ENCODE assay signal across 16 cellular contexts in genomic region chr14:104316121-104316722, GRCh38.
DNase-seq lines count a peak whose midpoint lies in the region; ATAC-seq, FAIRE-seq and TF ChIP-seq lines count a peak whose summit lies in the region.
"Had no signal": no experiment of that assay in that cellular context is flagged by ENCODE, and none has a peak within 500 bp of the region (broad histone marks: within the 10 kb centered on the region; RNA-seq: fewer than 3 reads in every experiment).

No MANE protein-coding gene starts in this region.

- ATAC-seq in HG03460 (IDR thresholded peaks at IDR 0.05; ENCODE audit: unreplicated experiment) (no peak), SK-N-SH treated with all-trans-retinoic acid at 6 μM for 48 hours (no peak)

- no peak overlapping the region for H2BK20ac ChIP-seq in H1 (ENCODE audit: low read length)

- no peak overlapping the region for H3K4me2 ChIP-seq in H1 (ENCODE audit: insufficient read depth in 1 of 2, low read depth in 2 of 2, low read length in 2 of 2)

- H4K5ac ChIP-seq in H1 (ENCODE audit: insufficient read length, low read depth, low read length), result no peak overlapping the region

- H3K36me3 ChIP-seq in HEK293 (ENCODE audit: control insufficient read depth in 2 of 2, insufficient read depth in 1 of 2, low read length in 2 of 2), result no peaks in the 10 kb centered on the region
- H3K36me3 ChIP-seq in H1 (ENCODE audit: control insufficient read depth in 2 of 4, insufficient read depth in 4 of 4, low read length in 3 of 4), result no peaks in the 10 kb centered on the region
- H3K36me3 ChIP-seq: breast epithelium, vagina had no signal

- no peak for TF ChIP-seq RAD21 in H1 (IDR thresholded peaks at IDR 0.05 in 1 of 2, conservative IDR thresholded peaks at IDR 0.05 in 1 of 2; ENCODE audit: low read depth in 2 of 2, low read length in 2 of 2)

- no peaks in the 10 kb centered on the region for H3K23me2 ChIP-seq in H1 (ENCODE audit: low read depth, low read length)

- H2BK120ac ChIP-seq in H1 (replicated peaks; ENCODE audit: low read depth, low read length), result no peak overlapping the region

- no peak for TF ChIP-seq POLR2A in H1 (IDR thresholded peaks at IDR 0.05; ENCODE audit: control extremely low read depth in 1 of 2, low read depth in 2 of 2, low read length in 2 of 2)

- H3K18ac ChIP-seq in H1 (ENCODE audit: extremely low read depth, low read length), result no peak overlapping the region

- no peak overlapping the region for H2AK5ac ChIP-seq in H1 (ENCODE audit: low read depth, low read length)

- TF ChIP-seq CTCF in HEK293 (tag by site-specific recombination; IDR thresholded peaks at IDR 0.05), result no peak
- no peak for TF ChIP-seq CTCF in H1 (IDR thresholded peaks at IDR 0.05; ENCODE audit: control extremely low read depth in 1 of 3, insufficient read depth in 1 of 3, low read depth in 1 of 3, low read length in 3 of 3)

- H3K4me1 ChIP-seq in HEK293 (ENCODE audit: control insufficient read depth, insufficient read depth, low read length) (no peaks in the 10 kb centered on the region), H1 (replicated peaks in 1 of 4; ENCODE audit: control insufficient read depth in 3 of 4, insufficient read depth in 4 of 4, low read length in 3 of 4) (no peaks in the 10 kb centered on the region; a peak in 1 of 7 replicates)
- H3K4me1 ChIP-seq: breast epithelium, vagina had no signal

- CTCF ChIA-PET in HEK293 (lab: Yijun Ruan, JAX), result no interaction called here
- CTCF ChIA-PET in H1 (lab: Charles Lee; ENCODE audit: partially characterized antibody), result interaction anchor here (1.2 to 1.7 kb wide), 2 partner anchors 22 to 28 kb away, joined by 3 to 4 read pairs; no protein-coding TSS in a partner anchor

- peaks cover 0 to 1% of the 10 kb centered on the region in 2 experiments for H4K20me1 ChIP-seq in H1 (replicated peaks in 1 of 2; ENCODE audit: control insufficient read depth in 1 of 2, insufficient read depth in 2 of 2, low read length in 2 of 2)

- H3K79me2 ChIP-seq in H1 (ENCODE audit: control insufficient read depth in 1 of 2, insufficient read depth in 2 of 2, low read length in 2 of 2), result no peaks in the 10 kb centered on the region

- no peak overlapping the region for H3K4ac ChIP-seq in H1 (replicated peaks; ENCODE audit: insufficient read length, low read depth, low read length)

- no peak overlapping the region for H3K9ac ChIP-seq in H1 (replicated peaks in 1 of 4; ENCODE audit: extremely low read depth in 1 of 4, low read depth in 3 of 4, low read length in 3 of 4)

- H3K9me3 ChIP-seq in HEK293 (ENCODE audit: control insufficient read depth, insufficient read depth, low read depth, low read length), result no peaks in the 10 kb centered on the region
- no peaks in the 10 kb centered on the region for H3K9me3 ChIP-seq in H1 (ENCODE audit: insufficient read depth in 2 of 2, low read depth in 1 of 2, low read length in 1 of 2)
- H3K9me3 ChIP-seq: breast epithelium, vagina had no signal

- no peak overlapping the region for H3K14ac ChIP-seq in H1 (ENCODE audit: insufficient read length)

- no peaks in the 10 kb centered on the region for H3K79me1 ChIP-seq in H1 (ENCODE audit: low read depth, low read length)

- H4K8ac ChIP-seq in H1 (ENCODE audit: extremely low read depth, insufficient read depth, low read length), result peak overlapping the region; percentile 44; the same call in 1 of the 2 replicates

- DNase-seq in activated CD4-positive, CD25-positive, alpha-beta regulatory T cell treated with anti-CD3 and anti-CD28 coated beads, Interleukin-2, amount 50 U/mL, for 72 hours, result peak; percentile 24
- DNase-seq in activated CD4-positive, CD25-positive, alpha-beta regulatory T cell (lab: John Stamatoyannopoulos, UW), result no peak
- DNase-seq in H1 (ENCODE audit: low read depth in 1 of 2, low spot score in 2 of 2) (no peak), posterior vena cava (ENCODE audit: low spot score) (peak; percentile 50), germinal center (ENCODE audit: low spot score) (no peak)
- DNase-seq: C1 segment of cervical spinal cord; NCI-H226; nucleus accumbens; retina; stimulated activated CD4-positive, alpha-beta T cell treated with anti-CD3 and anti-CD28 coated beads, Interleukin-15, amount 100 ng/mL, for 24 hours had no signal

- no peak for TF ChIP-seq EP300 in H1 (IDR thresholded peaks at IDR 0.05; ENCODE audit: borderline replicate concordance in 1 of 2, low read depth in 2 of 2, low read length in 2 of 2)

- no peak overlapping the region for H3K27ac ChIP-seq in HEK293 (ENCODE audit: extremely low read depth, low read depth, low read length)
- H3K27ac ChIP-seq in H1 (ENCODE audit: low read depth, low read length), result no peak overlapping the region
- H3K27ac ChIP-seq: breast epithelium, vagina had no signal

- no peak overlapping the region for H3K4me3 ChIP-seq in HEK293 (ENCODE audit: low read depth, low read length)
- H3K4me3 ChIP-seq in H1 (ENCODE audit: extremely low read depth in 1 of 4, insufficient read depth in 2 of 4, low read depth in 3 of 4, low read length in 4 of 4), result no peak overlapping the region
- H3K4me3 ChIP-seq: breast epithelium, vagina had no signal

- 86% methylated on average over 20 of the region's 20 CpGs; no CpG with 5 or more reads in 1 of the 2 experiments for WGBS in H1 (ENCODE audit: extremely low coverage in 1 of 2, insufficient coverage in 1 of 2, insufficient read length in 1 of 2, insufficient replicate concordance in 2 of 2, low coverage in 1 of 2, low lambda C conversion rate in 2 of 2, missing lambda C conversion rate in 1 of 2), 2 experiments

- intact Hi-C loops in posterior vena cava (cut with DNase I), result no loop called here

- H3K56ac ChIP-seq in H1 (replicated peaks; ENCODE audit: insufficient read length, low read depth, low read length), result no peak overlapping the region

- H3K23ac ChIP-seq in H1 (ENCODE audit: insufficient read length), result no peak overlapping the region

- H2BK15ac ChIP-seq in H1 (ENCODE audit: low read length), result no peak overlapping the region

- POLR2A ChIA-PET in HEK293 (lab: Yijun Ruan, JAX), result no interaction called here
- POLR2A ChIA-PET in H1 (lab: Charles Lee; ENCODE audit: partially characterized antibody), result interaction anchor here (1.2 kb wide), 1 partner anchor 25 kb away, joined by 4 read pairs; no protein-coding TSS in a partner anchor

- H2BK12ac ChIP-seq in H1 (ENCODE audit: low read depth, low read length), result no peak overlapping the region

- no peaks in the 10 kb centered on the region; a peak in 1 of 7 replicates for H3K27me3 ChIP-seq in H1 (replicated peaks in 1 of 4; ENCODE audit: control insufficient read depth in 3 of 4, extremely low read depth in 1 of 4, insufficient read depth in 3 of 4, low read length in 3 of 4)
- H3K27me3 ChIP-seq: vagina had no signal

- H2AFZ ChIP-seq in H1 (ENCODE audit: low read length), result no peak overlapping the region

- H2BK5ac ChIP-seq in H1 (ENCODE audit: low read depth, low read length), result no peak overlapping the region

- H4K91ac ChIP-seq in H1 (replicated peaks; ENCODE audit: insufficient read length, low read length), result no peak overlapping the region

- no peak for FAIRE-seq in H1 (lab: Jason Lieb, UNC)
- FAIRE-seq: GM18507 had no signal

TF ChIP-seq in HEK293, 187 proteins besides CTCF, POLR2A, EP300 and RAD21 (continues in another document):
- peak; percentile 20; the same call in 1 of the 2 replicates for TF ChIP-seq ZNF449 (tag by site-specific recombination; IDR thresholded peaks at IDR 0.05)

TF ChIP-seq in H1, 55 proteins besides CTCF, POLR2A, EP300 and RAD21:
- no peak for TF ChIP-seq KDM5A (IDR thresholded peaks at IDR 0.05; ENCODE audit: low read length)
- no peak for TF ChIP-seq SIX5 (IDR thresholded peaks at IDR 0.05; ENCODE audit: low read depth, low read length)
- no peak for TF ChIP-seq TEAD4 (IDR thresholded peaks at IDR 0.05; ENCODE audit: low read depth, low read length)
- TF ChIP-seq RXRA (IDR thresholded peaks at IDR 0.05; ENCODE audit: insufficient read depth, low read depth, low read length), result no peak
- TF ChIP-seq JUN (IDR thresholded peaks at IDR 0.05; ENCODE audit: low read depth, low read length), result no peak
- TF ChIP-seq RBBP5 (IDR thresholded peaks at IDR 0.05; ENCODE audit: borderline replicate concordance, low read depth, low read length), result no peak
- no peak for TF ChIP-seq ATF3 (IDR thresholded peaks at IDR 0.05; ENCODE audit: insufficient read depth, low read depth, low read length)
- TF ChIP-seq RNF2 (IDR thresholded peaks at IDR 0.05; ENCODE audit: borderline replicate concordance, low read depth, low read length, missing control alignments, poor library complexity, severe bottlenecking), result no peak
- TF ChIP-seq KDM1A (IDR thresholded peaks at IDR 0.05; ENCODE audit: borderline replicate concordance, low read length), result no peak
- TF ChIP-seq MAFK (IDR thresholded peaks at IDR 0.05; ENCODE audit: low read depth, low read length), result no peak
- TF ChIP-seq CBX5 (IDR thresholded peaks at IDR 0.05; ENCODE audit: low read depth, low read length), result no peak

TF ChIP-seq in SK-N-SH treated with all-trans-retinoic acid at 6 μM for 48 hours, 23 proteins besides CTCF, POLR2A, EP300 and RAD21 (continues in another document):
- no peak for TF ChIP-seq ZFP30 (CRISPR knock-in tag; IDR thresholded peaks at IDR 0.05)
- TF ChIP-seq ZNF70 (CRISPR knock-in tag; IDR thresholded peaks at IDR 0.05), result no peak
- TF ChIP-seq PATZ1 (CRISPR knock-in tag; IDR thresholded peaks at IDR 0.05; ENCODE audit: borderline replicate concordance), result no peak
- TF ChIP-seq ZC3H10 (CRISPR knock-in tag; IDR thresholded peaks at IDR 0.05), result no peak
- no peak for TF ChIP-seq TOX (CRISPR knock-in tag; IDR thresholded peaks at IDR 0.05; ENCODE audit: borderline replicate concordance)

Comparison
In these comparisons a context has a peak if more than half of its experiments do, and no peak if none do; other contexts are left out.
1. DNase-seq: peak in activated CD4-positive, CD25-positive, alpha-beta regulatory T cell treated with anti-CD3 and anti-CD28 coated beads, Interleukin-2, amount 50 U/mL, for 72 hours (single experiment) and posterior vena cava (single experiment); none in activated CD4-positive, CD25-positive, alpha-beta regulatory T cell (0 of 4), H1 (0 of 2) and germinal center (single experiment).